1 cellular context compared by ENCODE assay signal in the genomic region with DNA sequence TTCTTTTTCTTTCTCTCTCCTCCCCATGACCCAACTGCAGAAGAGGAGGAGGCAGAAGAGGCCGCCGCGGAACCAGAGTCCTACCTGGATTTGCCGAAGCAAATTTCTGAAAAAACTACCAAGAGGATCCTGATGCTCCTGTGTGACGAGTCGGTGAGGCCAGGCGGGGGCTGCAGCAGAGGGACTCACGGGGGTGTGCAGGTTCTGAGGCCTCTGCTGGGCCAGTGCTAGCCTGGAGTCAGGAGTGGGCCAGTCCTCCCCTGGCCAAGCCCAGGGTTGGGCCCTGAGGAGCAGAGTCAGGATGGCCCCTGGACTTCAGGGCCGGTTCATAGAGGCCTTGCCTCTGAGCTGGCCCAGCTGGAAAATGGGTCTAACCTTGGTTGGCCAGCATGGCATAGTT.
TF ChIP-seq lines count a peak whose summit lies in the region.

No MANE protein-coding gene starts in this region.

TF ChIP-seq in SK-N-SH, 30 proteins besides CTCF, POLR2A, EP300 and RAD21 (continued from another document):
- TF ChIP-seq, protein P1, sequence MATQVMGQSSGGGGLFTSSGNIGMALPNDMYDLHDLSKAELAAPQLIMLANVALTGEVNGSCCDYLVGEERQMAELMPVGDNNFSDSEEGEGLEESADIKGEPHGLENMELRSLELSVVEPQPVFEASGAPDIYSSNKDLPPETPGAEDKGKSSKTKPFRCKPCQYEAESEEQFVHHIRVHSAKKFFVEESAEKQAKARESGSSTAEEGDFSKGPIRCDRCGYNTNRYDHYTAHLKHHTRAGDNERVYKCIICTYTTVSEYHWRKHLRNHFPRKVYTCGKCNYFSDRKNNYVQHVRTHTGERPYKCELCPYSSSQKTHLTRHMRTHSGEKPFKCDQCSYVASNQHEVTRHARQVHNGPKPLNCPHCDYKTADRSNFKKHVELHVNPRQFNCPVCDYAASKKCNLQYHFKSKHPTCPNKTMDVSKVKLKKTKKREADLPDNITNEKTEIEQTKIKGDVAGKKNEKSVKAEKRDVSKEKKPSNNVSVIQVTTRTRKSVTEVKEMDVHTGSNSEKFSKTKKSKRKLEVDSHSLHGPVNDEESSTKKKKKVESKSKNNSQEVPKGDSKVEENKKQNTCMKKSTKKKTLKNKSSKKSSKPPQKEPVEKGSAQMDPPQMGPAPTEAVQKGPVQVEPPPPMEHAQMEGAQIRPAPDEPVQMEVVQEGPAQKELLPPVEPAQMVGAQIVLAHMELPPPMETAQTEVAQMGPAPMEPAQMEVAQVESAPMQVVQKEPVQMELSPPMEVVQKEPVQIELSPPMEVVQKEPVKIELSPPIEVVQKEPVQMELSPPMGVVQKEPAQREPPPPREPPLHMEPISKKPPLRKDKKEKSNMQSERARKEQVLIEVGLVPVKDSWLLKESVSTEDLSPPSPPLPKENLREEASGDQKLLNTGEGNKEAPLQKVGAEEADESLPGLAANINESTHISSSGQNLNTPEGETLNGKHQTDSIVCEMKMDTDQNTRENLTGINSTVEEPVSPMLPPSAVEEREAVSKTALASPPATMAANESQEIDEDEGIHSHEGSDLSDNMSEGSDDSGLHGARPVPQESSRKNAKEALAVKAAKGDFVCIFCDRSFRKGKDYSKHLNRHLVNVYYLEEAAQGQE (IDR thresholded peaks at IDR 0.05; ENCODE audit: low read depth, low read length): no peak
- no peak for TF ChIP-seq SIN3A (IDR thresholded peaks at IDR 0.05; ENCODE audit: borderline replicate concordance, low read depth, low read length)
- no peak for TF ChIP-seq TAF1 (IDR thresholded peaks at IDR 0.05; ENCODE audit: borderline replicate concordance, low read depth, low read length)
- no peak for TF ChIP-seq NRF1 (IDR thresholded peaks at IDR 0.05; ENCODE audit: low read depth, low read length)
- TF ChIP-seq, protein P2, sequence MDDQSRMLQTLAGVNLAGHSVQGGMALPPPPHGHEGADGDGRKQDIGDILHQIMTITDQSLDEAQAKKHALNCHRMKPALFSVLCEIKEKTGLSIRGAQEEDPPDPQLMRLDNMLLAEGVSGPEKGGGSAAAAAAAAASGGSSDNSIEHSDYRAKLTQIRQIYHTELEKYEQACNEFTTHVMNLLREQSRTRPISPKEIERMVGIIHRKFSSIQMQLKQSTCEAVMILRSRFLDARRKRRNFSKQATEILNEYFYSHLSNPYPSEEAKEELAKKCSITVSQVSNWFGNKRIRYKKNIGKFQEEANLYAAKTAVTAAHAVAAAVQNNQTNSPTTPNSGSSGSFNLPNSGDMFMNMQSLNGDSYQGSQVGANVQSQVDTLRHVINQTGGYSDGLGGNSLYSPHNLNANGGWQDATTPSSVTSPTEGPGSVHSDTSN (IDR thresholded peaks at IDR 0.05): no peak
- TF ChIP-seq CHD2 (IDR thresholded peaks at IDR 0.05; ENCODE audit: low read length, partially characterized antibody): no peak
- TF ChIP-seq NFIC (IDR thresholded peaks at IDR 0.05; ENCODE audit: borderline replicate concordance): no peak
- TF ChIP-seq RXRA (IDR thresholded peaks at IDR 0.05; ENCODE audit: borderline replicate concordance, low read depth): no peak
- no peak for TF ChIP-seq SMC3 (IDR thresholded peaks at IDR 0.05; ENCODE audit: low read depth, low read length)
- no peak for TF ChIP-seq YY1 (IDR thresholded peaks at IDR 0.05; ENCODE audit: low read depth)
- TF ChIP-seq FOXJ3 (CRISPR knock-in tag; IDR thresholded peaks at IDR 0.05): no peak
- TF ChIP-seq ELF1 (IDR thresholded peaks at IDR 0.05): no peak
- no peak for TF ChIP-seq TCF12 (IDR thresholded peaks at IDR 0.05)
